ENCODE assay signal across 20 cellular contexts in the genomic region with DNA sequence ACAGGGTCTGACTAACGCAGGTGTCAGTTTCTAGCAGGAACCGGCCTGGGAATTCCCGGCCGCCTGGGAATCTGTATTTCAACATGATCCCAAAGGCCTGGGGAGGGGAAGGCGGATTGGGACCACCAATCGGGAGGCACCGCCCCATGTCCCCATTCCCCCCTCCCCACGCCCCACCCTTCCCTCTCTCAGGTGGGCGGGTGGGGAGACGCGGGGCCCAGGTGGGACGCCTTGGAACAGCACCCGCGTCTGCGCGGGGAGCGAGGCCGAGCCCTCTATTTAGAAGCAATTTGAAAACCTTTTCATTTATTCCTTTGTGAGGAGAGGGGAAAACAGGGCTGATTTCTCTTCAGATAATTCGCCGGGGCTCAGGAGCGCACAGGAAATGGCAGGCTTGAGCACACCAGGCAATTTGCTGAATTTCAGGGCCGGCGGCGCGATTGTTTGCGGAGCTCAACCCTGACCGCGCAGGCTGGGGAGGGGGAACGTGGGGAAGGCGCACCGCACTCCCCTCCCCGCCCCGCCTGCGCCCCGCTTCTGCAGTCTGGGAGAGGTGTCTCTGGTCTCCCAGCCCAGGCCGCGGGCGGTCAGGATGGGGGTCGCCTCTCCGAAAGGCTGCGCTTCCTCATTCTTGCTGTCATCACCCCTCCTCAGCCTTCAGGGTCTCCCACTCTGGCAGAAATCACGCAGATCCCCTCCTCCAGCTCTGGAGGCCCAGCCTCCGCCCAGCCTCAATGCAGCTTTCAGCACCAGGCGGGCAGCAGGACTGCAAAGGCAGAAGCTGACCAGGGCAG.
A peak's percentile ranks its signal among the peaks of the same experiment; 100 is the strongest.
DNase-seq lines count a peak whose midpoint lies in the region; ATAC-seq and TF ChIP-seq lines count a peak whose summit lies in the region.
"Had no signal": no experiment of that assay in that cellular context is flagged by ENCODE, and none has a peak within 500 bp of the region (broad histone marks: within the 10 kb centered on the region; RNA-seq: fewer than 3 reads in every experiment).

No MANE protein-coding gene starts in this region.

- H3K9ac ChIP-seq in iPS-18a (ENCODE audit: low read length), result no peak overlapping the region

- TF ChIP-seq CTCF in sigmoid colon (IDR thresholded peaks at IDR 0.05), result no peak

- no peak for TF ChIP-seq POLR2A in sigmoid colon (IDR thresholded peaks at IDR 0.05)

- ATAC-seq in activated CD4-positive, CD25-positive, alpha-beta regulatory T cell treated with anti-CD3 and anti-CD28 coated beads, Interleukin-2, amount 50 U/mL, for 24 hours, result no peak
- ATAC-seq: activated T-helper 17 cell treated with anti-CD3 and anti-CD28 coated beads, Interleukin-2, amount 50 U/mL, for 72 hours; esophagus mucosa; GM12878; left lung had no signal

- no peak for TF ChIP-seq EP300 in sigmoid colon (IDR thresholded peaks at IDR 0.05)

- 35 to 74% methylated on average over 44 of the region's 44 CpGs for WGBS in sigmoid colon, 2 donors

- H3K4me1 ChIP-seq in iPS-18a (ENCODE audit: control insufficient read depth, low read depth, low read length) (peaks cover 4% of the 10 kb centered on the region), sigmoid colon (no peaks in the 10 kb centered on the region)
- H3K4me1 ChIP-seq: ascending aorta, left lung had no signal

- H3K27me3 ChIP-seq in iPS-18a (ENCODE audit: control insufficient read depth, insufficient read depth, low read length), result peaks cover 20% of the 10 kb centered on the region
- peaks cover 9 to 33% (median 14%) of the 10 kb centered on the region in 3 donors for H3K27me3 ChIP-seq in sigmoid colon
- H3K27me3 ChIP-seq: ascending aorta had no signal

- H3K27ac ChIP-seq in iPS-18a (ENCODE audit: low read length), result no peak overlapping the region
- H3K27ac ChIP-seq in sigmoid colon, result no peak overlapping the region
- H3K27ac ChIP-seq: ascending aorta, HL-60, left lung had no signal

- H3K9me3 ChIP-seq in iPS-18a (ENCODE audit: control insufficient read depth, low read depth, low read length), result no peaks in the 10 kb centered on the region
- H3K9me3 ChIP-seq in sigmoid colon, result peaks cover 0 to 5% (median 1%) of the 10 kb centered on the region in 4 donors
- H3K9me3 ChIP-seq: ascending aorta had no signal

- DNase-seq in activated CD4-positive, CD25-positive, alpha-beta regulatory T cell treated with anti-CD3 and anti-CD28 coated beads, Interleukin-2, amount 50 U/mL, for 72 hours, result peak; percentile 27
- DNase-seq in NCI-H69 (lab: John Stamatoyannopoulos, UW) (peak; percentile 89), posterior vena cava (ENCODE audit: low spot score) (peak; percentile 75), sigmoid colon (no peak), NCI-H82 (lab: John Stamatoyannopoulos, UW) (no peak), NCI-H510A treated with DMSO at 0.1 percent for 48 hours (lab: John Stamatoyannopoulos, UW) (no peak)
- DNase-seq: activated CD4-positive, alpha-beta T cell treated with anti-CD3 and anti-CD28 coated beads, Interleukin-2, amount 50 U/mL, for 48 hours; CD4-positive, alpha-beta memory T cell; glutamatergic neuron; NCI-H2029; SHP77 treated with DMSO at 0.1 percent for 48 hours; T1000 had no signal

- H3K36me3 ChIP-seq in iPS-18a (ENCODE audit: control insufficient read depth, low read depth, low read length), result no peaks in the 10 kb centered on the region
- no peaks in the 10 kb centered on the region for H3K36me3 ChIP-seq in sigmoid colon
- H3K36me3 ChIP-seq: ascending aorta, left lung had no signal

- intact Hi-C loops in posterior vena cava (cut with DNase I) (no loop called here), sigmoid colon (cut with DNase I) (no loop called here)

- H3K4me3 ChIP-seq in iPS-18a (ENCODE audit: low read length) (peak overlapping the region; percentile 63), sigmoid colon (no peak overlapping the region)
- H3K4me3 ChIP-seq: ascending aorta, GM12878, left lung had no signal

Comparison
In these comparisons a context has a peak if more than half of its experiments do, and no peak if none do; other contexts are left out.
1. DNase-seq: peak in activated CD4-positive, CD25-positive, alpha-beta regulatory T cell treated with anti-CD3 and anti-CD28 coated beads, Interleukin-2, amount 50 U/mL, for 72 hours (single experiment), NCI-H69 (single experiment) and posterior vena cava (single experiment); none in sigmoid colon (single experiment), NCI-H82 (single experiment) and NCI-H510A treated with DMSO at 0.1 percent for 48 hours (single experiment).